In genomic region chr10:6423004-6423403, GRCh38 we compare ENCODE assay signal across 10 cellular contexts.
DNase-seq lines count a peak whose midpoint lies in the region; ATAC-seq, FAIRE-seq and TF ChIP-seq lines count a peak whose summit lies in the region.
"Had no signal": no experiment of that assay in that cellular context is flagged by ENCODE, and none has a peak within 500 bp of the region (broad histone marks: within the 10 kb centered on the region; RNA-seq: fewer than 3 reads in every experiment).

No MANE protein-coding gene starts in this region.

- peak; percentile 97 for ATAC-seq in activated T-helper 17 cell treated with anti-CD3 and anti-CD28 coated beads, Interleukin-2, amount 50 U/mL, for 72 hours (replicated peaks)
- ATAC-seq in natural killer cell = no peak
- peak; percentile 98 for ATAC-seq in stimulated activated naive CD8-positive, alpha-beta T cell treated with anti-CD3 and anti-CD28 coated beads, Interleukin-15, Interleukin-2, amounts not matched to agents 100 U/mL and 50 U/mL, for 24 hours

- peak; percentile 46 for DNase-seq in activated T-cell treated with anti-CD3 and anti-CD28 coated beads for 24 hours (ENCODE audit: low read depth)
- no peak for DNase-seq in activated T-cell treated with anti-CD3 and anti-CD28 coated beads, Interleukin-2, amount 50 U/mL, for 1 hour
- no peak for DNase-seq in natural killer cell
- peak; percentile 71 for DNase-seq in stimulated activated naive CD8-positive, alpha-beta T cell treated with anti-CD3 and anti-CD28 coated beads, Interleukin-15, Interleukin-2, amounts not matched to agents 100 U/mL and 50 U/mL, for 24 hours
- DNase-seq in uterus = no peak
- no peak for DNase-seq in osteocyte (ENCODE audit: extremely low spot score, unreplicated experiment)
- DNase-seq in kidney = no peak
- DNase-seq: NCI-H1092 had no signal

- H3K9me3 ChIP-seq in uterus = no peaks in the 10 kb centered on the region
- H3K9me3 ChIP-seq in kidney (ENCODE audit: control insufficient read depth in 1 of 2, low read length in 2 of 2) = no peaks in the 10 kb centered on the region

- H3K27me3 ChIP-seq in uterus = no peaks in the 10 kb centered on the region

- intact Hi-C loops in natural killer cell (cut with micrococcal nuclease) = no loop called here
- intact Hi-C loops in uterus (cut with DNase I; ENCODE audit: low total_unique reads) = no loop called here
- intact Hi-C loops in kidney (cut with DNase I) = loop anchor here (10.0 kb wide), 1 partner anchor 252 kb away; no protein-coding TSS in a partner anchor

- no peak for TF ChIP-seq POLR2A in uterus (IDR thresholded peaks at IDR 0.05)

- H3K9me3 Mint-ChIP-seq in activated T-helper 17 cell treated with anti-CD3 and anti-CD28 coated beads, Interleukin-2, amount 50 U/mL, for 72 hours = peaks cover 4% of the 10 kb centered on the region
- H3K9me3 Mint-ChIP-seq in natural killer cell (no peaks in the 10 kb centered on the region), osteocyte (ENCODE audit: unreplicated experiment) (no peaks in the 10 kb centered on the region)
- H3K9me3 Mint-ChIP-seq: nephron had no signal

- no peak for TF ChIP-seq CTCF in natural killer cell (IDR thresholded peaks at IDR 0.05)
- no peak for TF ChIP-seq CTCF in uterus (IDR thresholded peaks at IDR 0.05)
- no peak for TF ChIP-seq CTCF in osteocyte (IDR thresholded peaks at IDR 0.05)
- TF ChIP-seq CTCF in kidney (IDR thresholded peaks at IDR 0.05; ENCODE audit: borderline replicate concordance, extremely low read depth, insufficient read depth) = no peak

- H3K9ac ChIP-seq in kidney (ENCODE audit: low read length in 2 of 2) = no peak overlapping the region

- H3K27ac ChIP-seq in uterus (no peak overlapping the region), kidney (ENCODE audit: low read depth in 2 of 2, low read length in 2 of 2) (no peak overlapping the region)

- H3K27ac Mint-ChIP-seq in activated T-helper 17 cell treated with anti-CD3 and anti-CD28 coated beads, Interleukin-2, amount 50 U/mL, for 72 hours = peak overlapping the region; percentile 93
- H3K27ac Mint-ChIP-seq in natural killer cell = peak overlapping the region; percentile 65 to 71
- H3K27ac Mint-ChIP-seq in osteocyte (ENCODE audit: unreplicated experiment) = no peak overlapping the region
- H3K27ac Mint-ChIP-seq: nephron had no signal

- H3K4me3 ChIP-seq in uterus = no peak overlapping the region
- H3K4me3 ChIP-seq in kidney (ENCODE audit: low read length in 2 of 2) = no peak overlapping the region

- peaks cover 28% of the 10 kb centered on the region for H3K4me1 Mint-ChIP-seq in activated T-helper 17 cell treated with anti-CD3 and anti-CD28 coated beads, Interleukin-2, amount 50 U/mL, for 72 hours
- H3K4me1 Mint-ChIP-seq in natural killer cell (peaks cover 7 to 16% of the 10 kb centered on the region in 2 donors), osteocyte (ENCODE audit: unreplicated experiment) (peaks cover 2% of the 10 kb centered on the region)
- H3K4me1 Mint-ChIP-seq: nephron had no signal

- H3K4me1 ChIP-seq in uterus = no peaks in the 10 kb centered on the region
- no peaks in the 10 kb centered on the region for H3K4me1 ChIP-seq in kidney (ENCODE audit: control insufficient read depth in 1 of 2, insufficient read depth in 1 of 2, low read depth in 1 of 2, low read length in 2 of 2)

- no peaks in the 10 kb centered on the region for H3K36me3 ChIP-seq in uterus
- no peaks in the 10 kb centered on the region for H3K36me3 ChIP-seq in kidney (ENCODE audit: control insufficient read depth in 1 of 2, insufficient read depth in 2 of 2, low read length in 2 of 2)

- peak overlapping the region; percentile 44 for H3K4me3 Mint-ChIP-seq in activated T-helper 17 cell treated with anti-CD3 and anti-CD28 coated beads, Interleukin-2, amount 50 U/mL, for 72 hours
- H3K4me3 Mint-ChIP-seq in natural killer cell (no peak overlapping the region), osteocyte (ENCODE audit: unreplicated experiment) (no peak overlapping the region)
- H3K4me3 Mint-ChIP-seq: nephron had no signal

- no peaks in the 10 kb centered on the region for H3K27me3 Mint-ChIP-seq in activated T-helper 17 cell treated with anti-CD3 and anti-CD28 coated beads, Interleukin-2, amount 50 U/mL, for 72 hours
- H3K27me3 Mint-ChIP-seq in natural killer cell (ENCODE audit: low read depth in 2 of 2) (no peaks in the 10 kb centered on the region), osteocyte (ENCODE audit: unreplicated experiment) (peaks cover 6% of the 10 kb centered on the region)

- FAIRE-seq in kidney (lab: Jason Lieb, UNC) = no peak

- H3K36me3 Mint-ChIP-seq in activated T-helper 17 cell treated with anti-CD3 and anti-CD28 coated beads, Interleukin-2, amount 50 U/mL, for 72 hours (ENCODE audit: low read depth) = peaks cover 32% of the 10 kb centered on the region
- H3K36me3 Mint-ChIP-seq in natural killer cell (no peaks in the 10 kb centered on the region), osteocyte (ENCODE audit: unreplicated experiment) (no peaks in the 10 kb centered on the region)

Comparison
In these comparisons a context has a peak if more than half of its experiments do, and no peak if none do; other contexts are left out.
1. DNase-seq: peak in activated T-cell treated with anti-CD3 and anti-CD28 coated beads for 24 hours (single experiment) and stimulated activated naive CD8-positive, alpha-beta T cell treated with anti-CD3 and anti-CD28 coated beads, Interleukin-15, Interleukin-2, amounts not matched to agents 100 U/mL and 50 U/mL, for 24 hours (single experiment); none in activated T-cell treated with anti-CD3 and anti-CD28 coated beads, Interleukin-2, amount 50 U/mL, for 1 hour (single experiment), natural killer cell (single experiment), uterus (0 of 2), osteocyte (single experiment) and kidney (single experiment).
2. ATAC-seq: peak in activated T-helper 17 cell treated with anti-CD3 and anti-CD28 coated beads, Interleukin-2, amount 50 U/mL, for 72 hours (single experiment) and stimulated activated naive CD8-positive, alpha-beta T cell treated with anti-CD3 and anti-CD28 coated beads, Interleukin-15, Interleukin-2, amounts not matched to agents 100 U/mL and 50 U/mL, for 24 hours (single experiment); none in natural killer cell (0 of 3).